In genomic region chr15:99282129-99282528, GRCh38 we compare ENCODE assay signal across 1 cellular context.
TF ChIP-seq lines count a peak whose summit lies in the region.

No MANE protein-coding gene starts in this region.

TF ChIP-seq in GM23338, 12 proteins besides CTCF, POLR2A, EP300 and RAD21:
- TF ChIP-seq ETS1 (IDR thresholded peaks at IDR 0.05) (no peak), NANOG (IDR thresholded peaks at IDR 0.05; ENCODE audit: borderline replicate concordance) (no peak), ZNF114 (CRISPR knock-in tag; IDR thresholded peaks at IDR 0.05) (no peak), POLR2AphosphoS5 (IDR thresholded peaks at IDR 0.05; ENCODE audit: low read depth) (no peak), EZH2 (IDR thresholded peaks at IDR 0.05; ENCODE audit: low read depth, unreplicated experiment) (no peak), ZNF331 (CRISPR knock-in tag; IDR thresholded peaks at IDR 0.05; ENCODE audit: low read depth) (no peak), CREB1 (CRISPR knock-in tag; IDR thresholded peaks at IDR 0.05; ENCODE audit: low read depth) (no peak), EZH2phosphoT487 (IDR thresholded peaks at IDR 0.05; ENCODE audit: unreplicated experiment) (no peak), ZNF462 (CRISPR knock-in tag; IDR thresholded peaks at IDR 0.05) (no peak), STAT1 (IDR thresholded peaks at IDR 0.05; ENCODE audit: unreplicated experiment) (no peak), JUNB (IDR thresholded peaks at IDR 0.05; ENCODE audit: unreplicated experiment) (no peak), REST (IDR thresholded peaks at IDR 0.05; ENCODE audit: unreplicated experiment) (no peak)
